Comparison of ENCODE assay signal across 22 cellular contexts in genomic region chr1:159040206-159040605, GRCh38. TPM values are rescaled to one million over a fixed set of nuclear protein-coding genes. Genes with fewer than 3 reads are reported as not detected.
DNase-seq lines count a peak whose midpoint lies in the region; ATAC-seq and TF ChIP-seq lines count a peak whose summit lies in the region.
"Had no signal": no experiment of that assay in that cellular context is flagged by ENCODE, and none has a peak within 500 bp of the region (broad histone marks: within the 10 kb centered on the region; RNA-seq: fewer than 3 reads in every experiment).

No MANE protein-coding gene starts in this region.

- TF ChIP-seq CTCF in tibial artery (IDR thresholded peaks at IDR 0.05) (no peak), upper lobe of right lung (IDR thresholded peaks at IDR 0.05) (no peak)

- POLR2A ChIA-PET in CD4-positive, alpha-beta memory T cell (lab: Charles Lee; ENCODE audit: partially characterized antibody): interaction anchor here (1.1 to 2.7 kb wide), 3 partner anchors 25 to 31 kb away, joined by 3 to 10 read pairs (median 5); partner anchors contain the start of gene IFI16

- ATAC-seq in GM18517 (IDR thresholded peaks at IDR 0.05; ENCODE audit: unreplicated experiment) (no peak), upper lobe of right lung (no peak)
- ATAC-seq: naive thymus-derived CD4-positive, alpha-beta T cell had no signal

- H3K9me3 ChIP-seq in CD4-positive, alpha-beta memory T cell (ENCODE audit: control insufficient read depth in 1 of 2, low read length in 2 of 2): no peaks in the 10 kb centered on the region
- H3K9me3 ChIP-seq in SJSA1 (replicated peaks): no peaks in the 10 kb centered on the region
- no peaks in the 10 kb centered on the region for H3K9me3 ChIP-seq in tibial artery
- no peaks in the 10 kb centered on the region for H3K9me3 ChIP-seq in upper lobe of right lung
- H3K9me3 ChIP-seq: esophagus muscularis mucosa, HAP-1, SJCRH30, upper lobe of left lung had no signal

- H3K4me1 Mint-ChIP-seq in CD4-positive, alpha-beta memory T cell: peaks cover 34 to 70% (median 49%) of the 10 kb centered on the region in 4 donors
- H3K4me1 Mint-ChIP-seq: CD14-positive monocyte had no signal

- H3K27ac Mint-ChIP-seq in CD4-positive, alpha-beta memory T cell: peak overlapping the region in 5 of 7 donors; percentile 3 to 72 (median 49)

- H3K27ac ChIP-seq in CD4-positive, alpha-beta memory T cell (ENCODE audit: low read depth, low read length): no peak overlapping the region
- H3K27ac ChIP-seq in SJSA1 (peak overlapping the region; percentile 46), tibial artery (no peak overlapping the region), upper lobe of right lung (no peak overlapping the region)
- H3K27ac ChIP-seq: dorsolateral prefrontal cortex, esophagus muscularis mucosa, SJCRH30, upper lobe of left lung had no signal

- H3K9me3 Mint-ChIP-seq in CD4-positive, alpha-beta memory T cell: no peaks in the 10 kb centered on the region
- H3K9me3 Mint-ChIP-seq: CD14-positive monocyte; naive thymus-derived CD4-positive, alpha-beta T cell had no signal

- CTCF ChIA-PET in CD4-positive, alpha-beta memory T cell (lab: Charles Lee; ENCODE audit: partially characterized antibody): interaction anchor here (1.5 to 1.6 kb wide), 2 partner anchors 9 to 31 kb away, joined by 3 to 7 read pairs; no protein-coding TSS in a partner anchor

- peaks cover 23% of the 10 kb centered on the region for H3K4me1 ChIP-seq in CD4-positive, alpha-beta memory T cell (ENCODE audit: insufficient read depth, low read length)
- H3K4me1 ChIP-seq in SJSA1 (replicated peaks) (peaks cover 18% of the 10 kb centered on the region), tibial artery (no peaks in the 10 kb centered on the region), upper lobe of right lung (no peaks in the 10 kb centered on the region)
- H3K4me1 ChIP-seq: esophagus muscularis mucosa, HAP-1, SJCRH30, upper lobe of left lung had no signal

- H3K4me3 Mint-ChIP-seq in CD4-positive, alpha-beta memory T cell: peak overlapping the region in 1 of 8 donors; percentile 5
- H3K4me3 Mint-ChIP-seq: CD14-positive monocyte; naive thymus-derived CD4-positive, alpha-beta T cell had no signal

- DNase-seq in CD4-positive, alpha-beta memory T cell: no peak
- peak in 1 of 2 experiments; percentile 17 for DNase-seq in SJSA1 (ENCODE audit: low read depth in 1 of 2, low spot score in 2 of 2)
- peak; percentile 67 for DNase-seq in fibroblast of peridontal ligament (ENCODE audit: extremely low read depth)
- peak; percentile 29 for DNase-seq in skeletal muscle cell (ENCODE audit: low read depth)
- DNase-seq in tibial artery: no peak
- DNase-seq in upper lobe of right lung: no peak
- DNase-seq in SHP77 (lab: John Stamatoyannopoulos, UW): no peak
- DNase-seq: activated CD4-positive, alpha-beta T cell treated with anti-CD3 and anti-CD28 coated beads, Interleukin-2, amount 50 U/mL, for 48 hours; activated T-cell treated with anti-CD3 and anti-CD28 coated beads, Interleukin-2, amount 50 U/mL, for 48 hours; amygdala; dorsolateral prefrontal cortex; KBM-7; naive thymus-derived CD4-positive, alpha-beta T cell; NCI-H1417 treated with DMSO at 0.1 percent for 48 hours; SJCRH30; stimulated activated CD4-positive, alpha-beta T cell treated with anti-CD3 and anti-CD28 coated beads, Interleukin-4, amount 100 ng/mL, for 1 hour; upper lobe of left lung had no signal

- no peaks in the 10 kb centered on the region for H3K27me3 ChIP-seq in CD4-positive, alpha-beta memory T cell (ENCODE audit: insufficient read depth, low read length)
- H3K27me3 ChIP-seq in SJSA1 (replicated peaks): no peaks in the 10 kb centered on the region
- H3K27me3 ChIP-seq in tibial artery: no peaks in the 10 kb centered on the region
- no peaks in the 10 kb centered on the region for H3K27me3 ChIP-seq in upper lobe of right lung
- H3K27me3 ChIP-seq: dorsolateral prefrontal cortex, esophagus muscularis mucosa, SJCRH30, upper lobe of left lung had no signal

- intact Hi-C loops in CD4-positive, alpha-beta memory T cell (cut with micrococcal nuclease): no loop called here
- intact Hi-C loops in tibial artery (cut with DNase I; ENCODE audit: low total_unique reads): no loop called here
- intact Hi-C loops in upper lobe of right lung (cut with DNase I): no loop called here

- H3K27me3 Mint-ChIP-seq in CD4-positive, alpha-beta memory T cell: no peaks in the 10 kb centered on the region
- H3K27me3 Mint-ChIP-seq: naive thymus-derived CD4-positive, alpha-beta T cell had no signal

- H3K4me3 ChIP-seq in CD4-positive, alpha-beta memory T cell (ENCODE audit: low read length in 2 of 2): no peak overlapping the region
- H3K4me3 ChIP-seq in SJSA1 (no peak overlapping the region), skeletal muscle cell (ENCODE audit: low read depth, low read length) (no peak overlapping the region), tibial artery (no peak overlapping the region), upper lobe of right lung (no peak overlapping the region)
- H3K4me3 ChIP-seq: dorsolateral prefrontal cortex, esophagus muscularis mucosa, HAP-1, SJCRH30, upper lobe of left lung had no signal

- H3K36me3 ChIP-seq in CD4-positive, alpha-beta memory T cell (ENCODE audit: insufficient read depth, low read length): peaks cover 75% of the 10 kb centered on the region
- H3K36me3 ChIP-seq in SJSA1: peaks cover 67% of the 10 kb centered on the region
- peaks cover 55 to 77% (median 75%) of the 10 kb centered on the region in 3 donors for H3K36me3 ChIP-seq in tibial artery
- peaks cover 89% of the 10 kb centered on the region for H3K36me3 ChIP-seq in upper lobe of right lung
- H3K36me3 ChIP-seq: HAP-1 had no signal

- H3K36me3 Mint-ChIP-seq in CD4-positive, alpha-beta memory T cell: peaks cover 57 to 89% of the 10 kb centered on the region in 2 donors

RNA-seq across cellular contexts. Expression of gene IFI16, which starts 30.5 kb away (rescaled TPM):
- total RNA-seq in CD4-positive, alpha-beta memory T cell: 100 to 1,000 TPM; 160 to 162 TPM
- 100 to 1,000 TPM in 1 of 2 donors, 10 to 100 TPM in 1; 53.2 to 131 TPM for polyA plus RNA-seq in CD4-positive, alpha-beta memory T cell
- 26.1 and 27.1 TPM in 2 replicates for total RNA-seq in SJSA1 (2014; rRNA removed; shearing (Covaris generic))
- total RNA-seq in upper lobe of right lung: 98.0 TPM

RNA-seq across cellular contexts. Expression of gene AIM2, which starts 36.4 kb away (rescaled TPM):
- total RNA-seq in CD4-positive, alpha-beta memory T cell: 1 to 10 TPM; 7.8 to 8.1 TPM
- polyA plus RNA-seq in CD4-positive, alpha-beta memory T cell: 1 to 10 TPM; 2.9 to 8.0 TPM
- not detected in 2 replicates for total RNA-seq in SJSA1 (2014; rRNA removed; shearing (Covaris generic))
- 3.0 TPM for total RNA-seq in upper lobe of right lung
- total RNA-seq: renal cortical epithelial cell, SJCRH30 had no signal
- polyA plus RNA-seq: naive thymus-derived CD4-positive, alpha-beta T cell had no signal

Comparison
In these comparisons a context has a peak if more than half of its experiments do, and no peak if none do; other contexts are left out.
1. DNase-seq: peak in fibroblast of peridontal ligament (single experiment) and skeletal muscle cell (single experiment); none in CD4-positive, alpha-beta memory T cell (0 of 5), tibial artery (0 of 2), upper lobe of right lung (single experiment) and SHP77 (0 of 2).